Comparison of ENCODE assay signal across 21 cellular contexts in genomic region chr2:156779416-156780117, GRCh38.
A peak's percentile ranks its signal among the peaks of the same experiment; 100 is the strongest.
DNase-seq lines count a peak whose midpoint lies in the region; ATAC-seq and TF ChIP-seq lines count a peak whose summit lies in the region.
"Had no signal": no experiment of that assay in that cellular context is flagged by ENCODE, and none has a peak within 500 bp of the region (broad histone marks: within the 10 kb centered on the region; RNA-seq: fewer than 3 reads in every experiment).

No MANE protein-coding gene starts in this region.

- H3K36me3 Mint-ChIP-seq in activated CD4-positive, alpha-beta T cell treated with anti-CD3 and anti-CD28 coated beads for 36 hours (ENCODE audit: low read depth), result no peaks in the 10 kb centered on the region
- H3K36me3 Mint-ChIP-seq in endothelial cell (ENCODE audit: low read depth, unreplicated experiment), result no peaks in the 10 kb centered on the region
- H3K36me3 Mint-ChIP-seq: CD4-positive, CD25-positive, alpha-beta regulatory T cell had no signal

- H3K36me3 ChIP-seq in mucosa of descending colon (ENCODE audit: low read depth) (no peaks in the 10 kb centered on the region), suprapubic skin (no peaks in the 10 kb centered on the region)
- H3K36me3 ChIP-seq: MG63 had no signal

- H3K4me1 ChIP-seq in mucosa of descending colon (ENCODE audit: low read depth) (peaks cover 14% of the 10 kb centered on the region), suprapubic skin (no peaks in the 10 kb centered on the region)
- H3K4me1 ChIP-seq: A549 had no signal

- TF ChIP-seq EP300 in suprapubic skin (IDR thresholded peaks at IDR 0.05), result no peak

- H3K27me3 Mint-ChIP-seq in activated CD4-positive, alpha-beta T cell treated with anti-CD3 and anti-CD28 coated beads for 36 hours, result no peaks in the 10 kb centered on the region
- no peaks in the 10 kb centered on the region for H3K27me3 Mint-ChIP-seq in endothelial cell (ENCODE audit: unreplicated experiment)

- ATAC-seq in mucosa of descending colon (peak; percentile 98), GM18520 (IDR thresholded peaks at IDR 0.05; ENCODE audit: unreplicated experiment) (no peak)
- no peak for ATAC-seq in activated CD4-positive, alpha-beta T cell treated with anti-CD3 and anti-CD28 coated beads for 36 hours
- ATAC-seq: A549, GM23338, SK-N-SH treated with all-trans-retinoic acid at 6 μM for 48 hours had no signal

- intact Hi-C loops in mucosa of descending colon (cut with DNase I, micrococcal nuclease), result no loop called here
- intact Hi-C loops in activated CD4-positive, alpha-beta T cell treated with anti-CD3 and anti-CD28 coated beads for 36 hours (cut with DNase I, micrococcal nuclease), result no loop called here

- H3K27ac ChIP-seq in 22Rv1 (peak overlapping the region; percentile 55), VCaP (peak overlapping the region; percentile 76), suprapubic skin (no peak overlapping the region)
- H3K27ac ChIP-seq: A549, RWPE1 had no signal

- WGBS in suprapubic skin, result 75% methylated on average over 2 of the region's 2 CpGs

- no peaks in the 10 kb centered on the region for H3K27me3 ChIP-seq in suprapubic skin
- H3K27me3 ChIP-seq: MG63 had no signal

- TF ChIP-seq POLR2A in suprapubic skin (IDR thresholded peaks at IDR 0.05), result no peak

- H3K9me3 ChIP-seq in mucosa of descending colon (no peaks in the 10 kb centered on the region), suprapubic skin (no peaks in the 10 kb centered on the region)
- H3K9me3 ChIP-seq: A549, MG63 had no signal

- DNase-seq in HuH-7 (ENCODE audit: low spot score) (peak; percentile 58), mucosa of descending colon (peak in 1 of 3 donors; percentile 67), suprapubic skin (ENCODE audit: low spot score in 2 of 2) (no peak), endothelial cell (ENCODE audit: low spot score) (no peak)
- DNase-seq in activated CD4-positive, alpha-beta T cell treated with anti-CD3 and anti-CD28 coated beads for 36 hours, result no peak
- DNase-seq: CD4-positive, CD25-positive, alpha-beta regulatory T cell; COR-L47; DMS 273 treated with DMSO at 0.1 percent for 48 hours; HCEC 1CT; Karpas-422; MG63; NCI-H1417; NCI-H187; NCI-H69 had no signal

- no peaks in the 10 kb centered on the region for H3K4me1 Mint-ChIP-seq in activated CD4-positive, alpha-beta T cell treated with anti-CD3 and anti-CD28 coated beads for 36 hours
- no peaks in the 10 kb centered on the region for H3K4me1 Mint-ChIP-seq in endothelial cell (ENCODE audit: unreplicated experiment)
- H3K4me1 Mint-ChIP-seq: CD4-positive, CD25-positive, alpha-beta regulatory T cell had no signal

- H3K4me3 Mint-ChIP-seq in activated CD4-positive, alpha-beta T cell treated with anti-CD3 and anti-CD28 coated beads for 36 hours, result no peak overlapping the region
- no peak overlapping the region for H3K4me3 Mint-ChIP-seq in endothelial cell (ENCODE audit: unreplicated experiment)
- H3K4me3 Mint-ChIP-seq: CD4-positive, CD25-positive, alpha-beta regulatory T cell; GM23338 had no signal

- H3K4me3 ChIP-seq in mucosa of descending colon (no peak overlapping the region), suprapubic skin (no peak overlapping the region)
- H3K4me3 ChIP-seq: A549, GM23338, MG63 had no signal

- POLR2A ChIA-PET in activated CD4-positive, alpha-beta T cell treated with anti-CD3 and anti-CD28 coated beads for 36 hours (lab: Charles Lee), result no interaction called here

- H3K27ac Mint-ChIP-seq in activated CD4-positive, alpha-beta T cell treated with anti-CD3 and anti-CD28 coated beads for 36 hours, result no peak overlapping the region
- H3K27ac Mint-ChIP-seq in endothelial cell (ENCODE audit: unreplicated experiment), result no peak overlapping the region
- H3K27ac Mint-ChIP-seq: CD4-positive, CD25-positive, alpha-beta regulatory T cell; GM23338 had no signal

- H3K9me3 Mint-ChIP-seq in activated CD4-positive, alpha-beta T cell treated with anti-CD3 and anti-CD28 coated beads for 36 hours (ENCODE audit: low read depth), result peaks cover 2% of the 10 kb centered on the region
- H3K9me3 Mint-ChIP-seq in endothelial cell (ENCODE audit: unreplicated experiment), result no peaks in the 10 kb centered on the region

- TF ChIP-seq CTCF in 22Rv1 (IDR thresholded peaks at IDR 0.05), result no peak
- TF ChIP-seq CTCF in VCaP (conservative IDR thresholded peaks at IDR 0.05), result peak; percentile 13; the same call in 1 of the 2 replicates
- no peak for TF ChIP-seq CTCF in mucosa of descending colon (IDR thresholded peaks at IDR 0.05)
- TF ChIP-seq CTCF in suprapubic skin (IDR thresholded peaks at IDR 0.05), result no peak
- no peak for TF ChIP-seq CTCF in endothelial cell (IDR thresholded peaks at IDR 0.05; ENCODE audit: unreplicated experiment)

- CTCF ChIA-PET in activated CD4-positive, alpha-beta T cell treated with anti-CD3 and anti-CD28 coated beads for 36 hours (lab: Charles Lee), result no interaction called here
